15 cellular contexts compared by ENCODE assay signal in genomic region chr6:39610229-39610628, GRCh38.
DNase-seq lines count a peak whose midpoint lies in the region; ATAC-seq and TF ChIP-seq lines count a peak whose summit lies in the region.
"Had no signal": no experiment of that assay in that cellular context is flagged by ENCODE, and none has a peak within 500 bp of the region (broad histone marks: within the 10 kb centered on the region; RNA-seq: fewer than 3 reads in every experiment).

No MANE protein-coding gene starts in this region.

- peak overlapping the region; percentile 92 for H3K27ac Mint-ChIP-seq in osteocyte (ENCODE audit: unreplicated experiment)
- H3K27ac Mint-ChIP-seq in activated naive CD4-positive, alpha-beta T cell treated with anti-CD3 and anti-CD28 coated beads for 36 hours: no peak overlapping the region

- intact Hi-C loops in left ventricle myocardium superior (cut with micrococcal nuclease): no loop called here
- intact Hi-C loops in activated naive CD4-positive, alpha-beta T cell treated with anti-CD3 and anti-CD28 coated beads for 36 hours (cut with micrococcal nuclease): no loop called here

- no peak overlapping the region for H3K4me3 ChIP-seq in astrocyte of the cerebellum (ENCODE audit: low read depth, low read length)
- H3K4me3 ChIP-seq: stomach had no signal

- no peak overlapping the region for H3K4me3 Mint-ChIP-seq in osteocyte (ENCODE audit: unreplicated experiment)
- no peak overlapping the region for H3K4me3 Mint-ChIP-seq in activated naive CD4-positive, alpha-beta T cell treated with anti-CD3 and anti-CD28 coated beads for 36 hours

- CTCF ChIA-PET in activated naive CD4-positive, alpha-beta T cell treated with anti-CD3 and anti-CD28 coated beads for 36 hours (lab: Charles Lee): no interaction called here

- ATAC-seq in left ventricle myocardium superior (peak; percentile 47), HG02798 (IDR thresholded peaks at IDR 0.05; ENCODE audit: poor library complexity, unreplicated experiment) (no peak)
- ATAC-seq: HCT116 had no signal

- no peaks in the 10 kb centered on the region for H3K9me3 Mint-ChIP-seq in osteocyte (ENCODE audit: unreplicated experiment)
- H3K9me3 Mint-ChIP-seq in activated naive CD4-positive, alpha-beta T cell treated with anti-CD3 and anti-CD28 coated beads for 36 hours: no peaks in the 10 kb centered on the region

- no peak for TF ChIP-seq CTCF in astrocyte of the cerebellum (IDR thresholded peaks at IDR 0.05; ENCODE audit: low read depth, low read length, missing control alignments)
- TF ChIP-seq CTCF in osteocyte (IDR thresholded peaks at IDR 0.05): no peak

- H3K36me3 Mint-ChIP-seq in osteocyte (ENCODE audit: unreplicated experiment): no peaks in the 10 kb centered on the region
- no peaks in the 10 kb centered on the region for H3K36me3 Mint-ChIP-seq in activated naive CD4-positive, alpha-beta T cell treated with anti-CD3 and anti-CD28 coated beads for 36 hours (ENCODE audit: low read depth)

- in situ Hi-C loops in astrocyte of the cerebellum (cut with HindIII; ENCODE audit: low sequenced_read_pairs): no loop called here

- no peaks in the 10 kb centered on the region for H3K27me3 Mint-ChIP-seq in osteocyte (ENCODE audit: unreplicated experiment)
- H3K27me3 Mint-ChIP-seq in activated naive CD4-positive, alpha-beta T cell treated with anti-CD3 and anti-CD28 coated beads for 36 hours (ENCODE audit: low read depth): peaks cover 10% of the 10 kb centered on the region

- DNase-seq in EH (ENCODE audit: low read depth) (peak; percentile 55), astrocyte of the cerebellum (ENCODE audit: low read depth) (peak; percentile 22), left ventricle myocardium superior (no peak), osteocyte (ENCODE audit: extremely low spot score, unreplicated experiment) (no peak), NCI-H2171 (lab: John Stamatoyannopoulos, UW) (no peak), mesenteric fat pad (ENCODE audit: low spot score) (no peak)
- DNase-seq in activated naive CD4-positive, alpha-beta T cell treated with anti-CD3 and anti-CD28 coated beads for 36 hours: no peak
- DNase-seq: activated gamma-delta T cell, BE2C, brain microvascular endothelial cell, DMS153, NCI-H1105, stomach had no signal

- H3K4me1 Mint-ChIP-seq in osteocyte (ENCODE audit: unreplicated experiment): peaks cover 17% of the 10 kb centered on the region
- H3K4me1 Mint-ChIP-seq in activated naive CD4-positive, alpha-beta T cell treated with anti-CD3 and anti-CD28 coated beads for 36 hours (ENCODE audit: low read depth): no peaks in the 10 kb centered on the region

Comparison
In these comparisons a context has a peak if more than half of its experiments do, and no peak if none do; other contexts are left out.
1. DNase-seq: peak in EH (single experiment) and astrocyte of the cerebellum (single experiment); none in left ventricle myocardium superior (single experiment), osteocyte (single experiment), activated naive CD4-positive, alpha-beta T cell treated with anti-CD3 and anti-CD28 coated beads for 36 hours (single experiment), NCI-H2171 (single experiment) and mesenteric fat pad (single experiment).